ENCODE assay signal across 17 cellular contexts in the genomic region with DNA sequence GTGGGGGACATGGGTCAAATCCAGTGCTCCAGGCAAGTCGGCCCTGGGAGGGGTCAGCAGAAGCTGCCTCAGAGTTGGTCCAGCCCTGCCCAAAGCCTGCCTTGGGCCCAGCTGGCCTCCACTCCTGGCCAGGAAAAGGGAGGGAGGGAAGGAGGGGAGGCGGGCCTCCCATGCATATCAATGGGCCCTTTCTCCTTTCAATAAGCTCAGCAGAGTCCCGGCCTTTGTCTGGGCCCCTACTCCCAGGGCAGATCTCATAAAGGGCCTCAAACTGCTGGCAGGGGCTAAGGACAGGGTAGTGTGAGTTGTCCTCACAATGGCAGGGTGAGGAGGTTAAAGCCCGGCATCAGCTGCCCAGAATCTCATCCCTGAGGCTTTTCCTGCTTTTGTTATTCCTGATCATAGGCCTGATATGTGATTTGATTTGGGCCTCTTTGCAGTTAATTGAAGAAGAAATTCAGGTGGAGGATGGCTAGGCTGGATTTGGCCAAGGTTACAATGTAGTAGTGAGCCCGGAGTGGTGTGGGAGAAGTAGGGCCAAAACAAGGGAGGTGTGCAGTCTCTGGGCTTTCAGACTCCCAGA.
DNase-seq lines count a peak whose midpoint lies in the region; ATAC-seq, FAIRE-seq and TF ChIP-seq lines count a peak whose summit lies in the region.
"Had no signal": no experiment of that assay in that cellular context is flagged by ENCODE, and none has a peak within 500 bp of the region (broad histone marks: within the 10 kb centered on the region; RNA-seq: fewer than 3 reads in every experiment).

No MANE protein-coding gene starts in this region.

- no peak for FAIRE-seq in frontal cortex (lab: Jason Lieb, UNC)

- H3K9me3 ChIP-seq in spleen, result no peaks in the 10 kb centered on the region
- H3K9me3 ChIP-seq: BE2C, heart right ventricle, tibial nerve had no signal

- peaks cover 55% of the 10 kb centered on the region for H3K4me1 Mint-ChIP-seq in neural crest cell
- H3K4me1 Mint-ChIP-seq: activated CD4-positive, alpha-beta T cell treated with anti-CD3 and anti-CD28 coated beads, Interleukin-2, amount 10 ng/mL, durations not matched to agents 7 days and 5 days; stimulated activated effector memory CD8-positive, alpha-beta T cell treated with anti-CD3 and anti-CD28 coated beads, Interleukin-12 subunit alpha, Interleukin-12 subunit beta, amount 100 ng/mL, for 72 hours had no signal

- H3K27ac Mint-ChIP-seq in neural crest cell (ENCODE audit: unreplicated experiment), result peak overlapping the region; percentile 92
- H3K27ac Mint-ChIP-seq: activated CD4-positive, alpha-beta T cell treated with anti-CD3 and anti-CD28 coated beads, Interleukin-2, amount 10 ng/mL, durations not matched to agents 7 days and 5 days; stimulated activated effector memory CD8-positive, alpha-beta T cell treated with anti-CD3 and anti-CD28 coated beads, Interleukin-12 subunit alpha, Interleukin-12 subunit beta, amount 100 ng/mL, for 72 hours had no signal

- H3K9me3 Mint-ChIP-seq in neural crest cell, result peaks cover 6% of the 10 kb centered on the region
- H3K9me3 Mint-ChIP-seq: activated CD4-positive, alpha-beta T cell treated with anti-CD3 and anti-CD28 coated beads, Interleukin-2, amount 10 ng/mL, durations not matched to agents 7 days and 5 days; stimulated activated effector memory CD8-positive, alpha-beta T cell treated with anti-CD3 and anti-CD28 coated beads, Interleukin-12 subunit alpha, Interleukin-12 subunit beta, amount 100 ng/mL, for 72 hours had no signal

- no peak for TF ChIP-seq POLR2A in spleen (IDR thresholded peaks at IDR 0.05)

- DNase-seq in frontal cortex (ENCODE audit: low spot score in 2 of 2) (peak; percentile 32 to 42), neural crest cell (ENCODE audit: low read depth, low spot score) (peak; percentile 32), NCI-H446 (lab: John Stamatoyannopoulos, UW) (no peak), spleen (no peak), mesenteric fat pad (ENCODE audit: low spot score) (no peak)
- DNase-seq: activated CD4-positive, alpha-beta T cell treated with anti-CD3 and anti-CD28 coated beads, Interleukin-2, amount 10 ng/mL, durations not matched to agents 7 days and 5 days; activated CD8-positive, alpha-beta memory T cell treated with anti-CD3 and anti-CD28 coated beads, Interleukin-2, amount 50 U/mL, for 4 hours; activated gamma-delta T cell; BE2C; effector CD4-positive, alpha-beta T cell; heart right ventricle; NCI-H1048; NCI-H510A treated with DMSO at 0.1 percent for 48 hours had no signal

- H3K27me3 ChIP-seq in spleen (replicated peaks in 1 of 7), result peaks cover 0 to 6% (median 0%) of the 10 kb centered on the region in 7 donors
- H3K27me3 ChIP-seq: BE2C, tibial nerve had no signal

- H3K4me1 ChIP-seq in spleen, result no peaks in the 10 kb centered on the region
- H3K4me1 ChIP-seq: BE2C, heart right ventricle, tibial nerve had no signal

- TF ChIP-seq CTCF in neural crest cell (conservative IDR thresholded peaks at IDR 0.05) (no peak), spleen (IDR thresholded peaks at IDR 0.05 in 8 of 11, conservative IDR thresholded peaks at IDR 0.05 in 3 of 11) (no peak)

- ATAC-seq in SK-N-SH treated with all-trans-retinoic acid at 6 μM for 48 hours, result no peak
- no peak for ATAC-seq in GM21619 (IDR thresholded peaks at IDR 0.05; ENCODE audit: unreplicated experiment)
- ATAC-seq: heart right ventricle; stimulated activated effector memory CD8-positive, alpha-beta T cell treated with anti-CD3 and anti-CD28 coated beads, Interleukin-12 subunit alpha, Interleukin-12 subunit beta, amount 100 ng/mL, for 72 hours had no signal

- peak overlapping the region; percentile 61 for H3K4me3 Mint-ChIP-seq in neural crest cell
- H3K4me3 Mint-ChIP-seq: activated CD4-positive, alpha-beta T cell treated with anti-CD3 and anti-CD28 coated beads, Interleukin-2, amount 10 ng/mL, durations not matched to agents 7 days and 5 days; stimulated activated effector memory CD8-positive, alpha-beta T cell treated with anti-CD3 and anti-CD28 coated beads, Interleukin-12 subunit alpha, Interleukin-12 subunit beta, amount 100 ng/mL, for 72 hours had no signal

- no peaks in the 10 kb centered on the region for H3K36me3 ChIP-seq in spleen
- H3K36me3 ChIP-seq: BE2C, heart right ventricle, tibial nerve had no signal

- WGBS in spleen, 5 donors, result 58 to 81% (median 79%) methylated on average over 2 to 5 of the region's 5 CpGs

- no peaks in the 10 kb centered on the region for H3K27me3 Mint-ChIP-seq in neural crest cell (ENCODE audit: low read depth)

- intact Hi-C loops in spleen (cut with DNase I; ENCODE audit: low total_unique reads), result no loop called here

- H3K27ac ChIP-seq in spleen, result no peak overlapping the region
- H3K27ac ChIP-seq: heart right ventricle had no signal

- no peak overlapping the region for H3K4me3 ChIP-seq in spleen
- H3K4me3 ChIP-seq: heart right ventricle, tibial nerve had no signal

- H3K36me3 Mint-ChIP-seq in neural crest cell (ENCODE audit: low read depth), result peaks cover 7% of the 10 kb centered on the region
- H3K36me3 Mint-ChIP-seq: stimulated activated effector memory CD8-positive, alpha-beta T cell treated with anti-CD3 and anti-CD28 coated beads, Interleukin-12 subunit alpha, Interleukin-12 subunit beta, amount 100 ng/mL, for 72 hours had no signal

TF ChIP-seq in SK-N-SH treated with all-trans-retinoic acid at 6 μM for 48 hours, 23 proteins besides CTCF, POLR2A, EP300 and RAD21 (continues in another document):
- TF ChIP-seq, protein P1, sequence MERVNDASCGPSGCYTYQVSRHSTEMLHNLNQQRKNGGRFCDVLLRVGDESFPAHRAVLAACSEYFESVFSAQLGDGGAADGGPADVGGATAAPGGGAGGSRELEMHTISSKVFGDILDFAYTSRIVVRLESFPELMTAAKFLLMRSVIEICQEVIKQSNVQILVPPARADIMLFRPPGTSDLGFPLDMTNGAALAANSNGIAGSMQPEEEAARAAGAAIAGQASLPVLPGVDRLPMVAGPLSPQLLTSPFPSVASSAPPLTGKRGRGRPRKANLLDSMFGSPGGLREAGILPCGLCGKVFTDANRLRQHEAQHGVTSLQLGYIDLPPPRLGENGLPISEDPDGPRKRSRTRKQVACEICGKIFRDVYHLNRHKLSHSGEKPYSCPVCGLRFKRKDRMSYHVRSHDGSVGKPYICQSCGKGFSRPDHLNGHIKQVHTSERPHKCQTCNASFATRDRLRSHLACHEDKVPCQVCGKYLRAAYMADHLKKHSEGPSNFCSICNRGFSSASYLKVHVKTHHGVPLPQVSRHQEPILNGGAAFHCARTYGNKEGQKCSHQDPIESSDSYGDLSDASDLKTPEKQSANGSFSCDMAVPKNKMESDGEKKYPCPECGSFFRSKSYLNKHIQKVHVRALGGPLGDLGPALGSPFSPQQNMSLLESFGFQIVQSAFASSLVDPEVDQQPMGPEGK (CRISPR knock-in tag; IDR thresholded peaks at IDR 0.05; ENCODE audit: borderline replicate concordance), result no peak
- TF ChIP-seq, protein P2, sequence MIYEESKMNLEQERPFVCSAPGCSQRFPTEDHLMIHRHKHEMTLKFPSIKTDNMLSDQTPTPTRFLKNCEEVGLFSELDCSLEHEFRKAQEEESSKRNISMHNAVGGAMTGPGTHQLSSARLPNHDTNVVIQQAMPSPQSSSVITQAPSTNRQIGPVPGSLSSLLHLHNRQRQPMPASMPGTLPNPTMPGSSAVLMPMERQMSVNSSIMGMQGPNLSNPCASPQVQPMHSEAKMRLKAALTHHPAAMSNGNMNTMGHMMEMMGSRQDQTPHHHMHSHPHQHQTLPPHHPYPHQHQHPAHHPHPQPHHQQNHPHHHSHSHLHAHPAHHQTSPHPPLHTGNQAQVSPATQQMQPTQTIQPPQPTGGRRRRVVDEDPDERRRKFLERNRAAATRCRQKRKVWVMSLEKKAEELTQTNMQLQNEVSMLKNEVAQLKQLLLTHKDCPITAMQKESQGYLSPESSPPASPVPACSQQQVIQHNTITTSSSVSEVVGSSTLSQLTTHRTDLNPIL (CRISPR knock-in tag; IDR thresholded peaks at IDR 0.05; ENCODE audit: low read depth), result no peak
- TF ChIP-seq ZNF70 (CRISPR knock-in tag; IDR thresholded peaks at IDR 0.05) (peak; percentile 55; the same call in 1 of the 2 replicates), TOX (CRISPR knock-in tag; IDR thresholded peaks at IDR 0.05; ENCODE audit: borderline replicate concordance) (no peak), ARNTL (CRISPR knock-in tag; IDR thresholded peaks at IDR 0.05; ENCODE audit: borderline replicate concordance, low read depth) (no peak), ZNF8 (CRISPR knock-in tag; IDR thresholded peaks at IDR 0.05) (no peak), ZC3H10 (CRISPR knock-in tag; IDR thresholded peaks at IDR 0.05) (no peak), ZFP3 (CRISPR knock-in tag; IDR thresholded peaks at IDR 0.05) (no peak), PPARA (CRISPR knock-in tag; IDR thresholded peaks at IDR 0.05; ENCODE audit: borderline replicate concordance) (no peak), TCF4 (CRISPR knock-in tag; IDR thresholded peaks at IDR 0.05; ENCODE audit: borderline replicate concordance) (peak; percentile 39; the same call in 1 of the 2 replicates), GLIS3 (CRISPR knock-in tag; IDR thresholded peaks at IDR 0.05) (no peak), ZFP30 (CRISPR knock-in tag; IDR thresholded peaks at IDR 0.05) (no peak), CSDC2 (CRISPR knock-in tag; IDR thresholded peaks at IDR 0.05) (no peak), OSR1 (CRISPR knock-in tag; IDR thresholded peaks at IDR 0.05) (no peak), ESRRG (CRISPR knock-in tag; IDR thresholded peaks at IDR 0.05) (no peak)
- TF ChIP-seq, protein P3, sequence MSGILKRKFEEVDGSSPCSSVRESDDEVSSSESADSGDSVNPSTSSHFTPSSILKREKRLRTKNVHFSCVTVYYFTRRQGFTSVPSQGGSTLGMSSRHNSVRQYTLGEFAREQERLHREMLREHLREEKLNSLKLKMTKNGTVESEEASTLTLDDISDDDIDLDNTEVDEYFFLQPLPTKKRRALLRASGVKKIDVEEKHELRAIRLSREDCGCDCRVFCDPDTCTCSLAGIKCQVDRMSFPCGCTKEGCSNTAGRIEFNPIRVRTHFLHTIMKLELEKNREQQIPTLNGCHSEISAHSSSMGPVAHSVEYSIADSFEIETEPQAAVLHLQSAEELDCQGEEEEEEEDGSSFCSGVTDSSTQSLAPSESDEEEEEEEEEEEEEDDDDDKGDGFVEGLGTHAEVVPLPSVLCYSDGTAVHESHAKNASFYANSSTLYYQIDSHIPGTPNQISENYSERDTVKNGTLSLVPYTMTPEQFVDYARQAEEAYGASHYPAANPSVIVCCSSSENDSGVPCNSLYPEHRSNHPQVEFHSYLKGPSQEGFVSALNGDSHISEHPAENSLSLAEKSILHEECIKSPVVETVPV (CRISPR knock-in tag; IDR thresholded peaks at IDR 0.05), result no peak

Comparison
In these comparisons a context has a peak if more than half of its experiments do, and no peak if none do; other contexts are left out.
1. DNase-seq: peak in frontal cortex (2 of 2) and neural crest cell (single experiment); none in NCI-H446 (0 of 2), spleen (single experiment) and mesenteric fat pad (single experiment).